Comparison of ENCODE assay signal across 20 cellular contexts in the genomic region with DNA sequence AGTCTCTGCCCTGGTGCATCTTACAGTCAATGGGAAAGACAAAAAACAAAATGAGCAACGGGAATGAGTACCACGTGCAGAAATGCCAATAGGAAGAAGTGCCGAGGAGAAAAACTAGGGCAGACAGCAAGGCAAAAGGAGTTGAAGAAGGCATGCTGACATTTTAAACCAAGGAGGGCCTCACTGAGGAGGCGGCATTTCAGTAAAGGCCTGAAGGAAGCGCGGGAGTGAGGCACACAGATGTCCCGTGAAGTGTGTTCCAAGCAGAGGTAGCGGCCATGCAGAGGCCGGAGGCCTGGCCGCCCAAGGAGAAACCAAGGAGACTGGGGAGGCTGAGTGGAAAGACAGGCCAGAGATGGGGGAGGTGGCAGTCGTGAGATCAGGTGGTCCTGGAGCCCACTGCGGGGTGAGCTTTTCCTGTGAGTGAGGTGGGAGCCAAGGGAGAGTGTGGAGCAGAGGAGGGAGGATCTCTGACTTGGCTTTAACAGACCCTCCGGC. TPM values are rescaled to one million over a fixed set of nuclear protein-coding genes. Genes with fewer than 3 reads are reported as not detected.
DNase-seq lines count a peak whose midpoint lies in the region; ATAC-seq, FAIRE-seq and TF ChIP-seq lines count a peak whose summit lies in the region.
"Had no signal": no experiment of that assay in that cellular context is flagged by ENCODE, and none has a peak within 500 bp of the region (broad histone marks: within the 10 kb centered on the region; RNA-seq: fewer than 3 reads in every experiment).

No MANE protein-coding gene starts in this region.

- H3K4me2 ChIP-seq in astrocyte (ENCODE audit: low read length): no peak overlapping the region
- peak overlapping the region; percentile 90 for H3K4me2 ChIP-seq in smooth muscle cell

- H3K27ac ChIP-seq in astrocyte (ENCODE audit: low read depth, low read length): no peak overlapping the region
- no peak overlapping the region for H3K27ac ChIP-seq in iPS-18a (ENCODE audit: low read length)
- no peak overlapping the region for H3K27ac ChIP-seq in smooth muscle cell (ENCODE audit: low read depth)
- no peak overlapping the region for H3K27ac ChIP-seq in colonic mucosa
- H3K27ac ChIP-seq: 22Rv1, esophagus muscularis mucosa, pancreas, upper lobe of right lung had no signal

- peaks cover 54% of the 10 kb centered on the region for H3K27me3 Mint-ChIP-seq in activated T-cell treated with anti-CD3 and anti-CD28 coated beads, Interleukin-2, amount 50 U/mL, for 72 hours (ENCODE audit: low read depth)
- H3K27me3 Mint-ChIP-seq in activated T-cell treated with anti-CD3 and anti-CD28 coated beads, Interleukin-2, amount 50 U/mL, for 24 hours: peaks cover 66% of the 10 kb centered on the region
- peaks cover 84% of the 10 kb centered on the region for H3K27me3 Mint-ChIP-seq in astrocyte (ENCODE audit: low read depth, unreplicated experiment)

- H3K79me2 ChIP-seq in astrocyte (ENCODE audit: insufficient read depth, low read length): no peaks in the 10 kb centered on the region
- no peaks in the 10 kb centered on the region for H3K79me2 ChIP-seq in smooth muscle cell (ENCODE audit: low read depth)

- no peak for DNase-seq in activated T-cell treated with anti-CD3 and anti-CD28 coated beads, Interleukin-2, amount 50 U/mL, for 72 hours
- no peak for DNase-seq in activated T-cell treated with anti-CD3 and anti-CD28 coated beads, Interleukin-2, amount 50 U/mL, for 24 hours
- DNase-seq in astrocyte (ENCODE audit: low read depth) (no peak), smooth muscle cell (lab: John Stamatoyannopoulos, UW; ENCODE audit: unreplicated experiment) (no peak), 8988T (no peak), NCI-H1048 (lab: John Stamatoyannopoulos, UW) (no peak), colonic mucosa (no peak)
- DNase-seq: activated CD4-positive, CD25-positive, alpha-beta regulatory T cell; activated gamma-delta T cell treated with Interleukin-2 at 50 U/mL for 16 hours; C1 segment of cervical spinal cord; dermis blood vessel endothelial cell; DND-41; KBM-7; small intestine; T-cell; upper lobe of right lung had no signal

- H3K27me3 ChIP-seq in astrocyte (ENCODE audit: insufficient read depth, low read length): peaks cover 58% of the 10 kb centered on the region
- H3K27me3 ChIP-seq in iPS-18a (ENCODE audit: control insufficient read depth, insufficient read depth, low read length): peaks cover 76% of the 10 kb centered on the region
- H3K27me3 ChIP-seq in smooth muscle cell (ENCODE audit: low read depth): peaks cover 38% of the 10 kb centered on the region
- H3K27me3 ChIP-seq in colonic mucosa: peaks cover 20% of the 10 kb centered on the region
- H3K27me3 ChIP-seq: pancreas had no signal

- H3K27ac Mint-ChIP-seq in activated T-cell treated with anti-CD3 and anti-CD28 coated beads, Interleukin-2, amount 50 U/mL, for 72 hours: no peak overlapping the region
- H3K27ac Mint-ChIP-seq in activated T-cell treated with anti-CD3 and anti-CD28 coated beads, Interleukin-2, amount 50 U/mL, for 24 hours: no peak overlapping the region
- H3K27ac Mint-ChIP-seq in astrocyte (ENCODE audit: unreplicated experiment): no peak overlapping the region

- intact Hi-C loops in colonic mucosa (cut with DNase I): no loop called here

- no peaks in the 10 kb centered on the region for H3K36me3 Mint-ChIP-seq in activated T-cell treated with anti-CD3 and anti-CD28 coated beads, Interleukin-2, amount 50 U/mL, for 72 hours (ENCODE audit: insufficient read depth in 2 of 2)
- no peaks in the 10 kb centered on the region for H3K36me3 Mint-ChIP-seq in activated T-cell treated with anti-CD3 and anti-CD28 coated beads, Interleukin-2, amount 50 U/mL, for 24 hours (ENCODE audit: low read depth)
- H3K36me3 Mint-ChIP-seq in astrocyte (ENCODE audit: low read depth, unreplicated experiment): no peaks in the 10 kb centered on the region
- H3K36me3 Mint-ChIP-seq: T-cell had no signal

- peaks cover 4% of the 10 kb centered on the region for H3F3A ChIP-seq in smooth muscle cell (ENCODE audit: low read depth)

- peak overlapping the region; percentile 29 to 67 for H3K4me3 Mint-ChIP-seq in activated T-cell treated with anti-CD3 and anti-CD28 coated beads, Interleukin-2, amount 50 U/mL, for 72 hours
- no peak overlapping the region for H3K4me3 Mint-ChIP-seq in activated T-cell treated with anti-CD3 and anti-CD28 coated beads, Interleukin-2, amount 50 U/mL, for 24 hours
- H3K4me3 Mint-ChIP-seq in astrocyte (ENCODE audit: unreplicated experiment): peak overlapping the region; percentile 52

- H2AFZ ChIP-seq in astrocyte (ENCODE audit: low read depth, low read length): no peak overlapping the region
- no peak overlapping the region for H2AFZ ChIP-seq in smooth muscle cell (ENCODE audit: low read depth)

- no peaks in the 10 kb centered on the region for H3K36me3 ChIP-seq in astrocyte (ENCODE audit: insufficient read depth, low read length)
- H3K36me3 ChIP-seq in iPS-18a (ENCODE audit: control insufficient read depth, low read depth, low read length): no peaks in the 10 kb centered on the region
- no peaks in the 10 kb centered on the region for H3K36me3 ChIP-seq in smooth muscle cell (ENCODE audit: low read depth)
- H3K36me3 ChIP-seq in colonic mucosa: no peaks in the 10 kb centered on the region
- H3K36me3 ChIP-seq: esophagus muscularis mucosa, pancreas, upper lobe of right lung had no signal

- no peak for ATAC-seq in activated T-cell treated with anti-CD3 and anti-CD28 coated beads, Interleukin-2, amount 50 U/mL, for 72 hours (replicated peaks in 1 of 2)
- ATAC-seq: T-cell had no signal

- H3K9me3 Mint-ChIP-seq in activated T-cell treated with anti-CD3 and anti-CD28 coated beads, Interleukin-2, amount 50 U/mL, for 72 hours: no peaks in the 10 kb centered on the region
- H3K9me3 Mint-ChIP-seq in activated T-cell treated with anti-CD3 and anti-CD28 coated beads, Interleukin-2, amount 50 U/mL, for 24 hours: no peaks in the 10 kb centered on the region
- H3K9me3 Mint-ChIP-seq in astrocyte (ENCODE audit: unreplicated experiment): peaks cover 5% of the 10 kb centered on the region
- H3K9me3 Mint-ChIP-seq: T-cell had no signal

- H3K9ac ChIP-seq in astrocyte (ENCODE audit: low read length): no peak overlapping the region
- peak overlapping the region; percentile 36 for H3K9ac ChIP-seq in iPS-18a (ENCODE audit: low read length)
- H3K9ac ChIP-seq in smooth muscle cell (ENCODE audit: low read depth): no peak overlapping the region
- H3K9ac ChIP-seq in colonic mucosa (ENCODE audit: low read depth in 2 of 2, low read length in 2 of 2): no peak overlapping the region

- H4K20me1 ChIP-seq in astrocyte (ENCODE audit: insufficient read depth, low read length): no peaks in the 10 kb centered on the region
- H4K20me1 ChIP-seq in smooth muscle cell (ENCODE audit: low read depth): no peaks in the 10 kb centered on the region

- H3K4me3 ChIP-seq in astrocyte (ENCODE audit: insufficient read depth, low read depth, low read length): no peak overlapping the region
- H3K4me3 ChIP-seq in iPS-18a (ENCODE audit: low read length): peak overlapping the region; percentile 54
- no peak overlapping the region for H3K4me3 ChIP-seq in smooth muscle cell
- no peak overlapping the region for H3K4me3 ChIP-seq in colonic mucosa

- H3K9me3 ChIP-seq in astrocyte (ENCODE audit: insufficient read depth, low read depth, low read length): no peaks in the 10 kb centered on the region
- no peaks in the 10 kb centered on the region for H3K9me3 ChIP-seq in iPS-18a (ENCODE audit: control insufficient read depth, low read depth, low read length)
- H3K9me3 ChIP-seq in smooth muscle cell (replicated peaks; ENCODE audit: low read depth): no peaks in the 10 kb centered on the region
- no peaks in the 10 kb centered on the region for H3K9me3 ChIP-seq in colonic mucosa
- H3K9me3 ChIP-seq: esophagus muscularis mucosa, pancreas, upper lobe of right lung had no signal

- 62% methylated on average over 13 of the region's 13 CpGs for WGBS in smooth muscle cell (ENCODE audit: low lambda C conversion rate)

- H3K4me1 ChIP-seq in astrocyte (ENCODE audit: insufficient read depth, low read length): no peaks in the 10 kb centered on the region
- H3K4me1 ChIP-seq in iPS-18a (ENCODE audit: control insufficient read depth, low read depth, low read length): peaks cover 21% of the 10 kb centered on the region
- H3K4me1 ChIP-seq in smooth muscle cell (ENCODE audit: low read depth): peaks cover 4% of the 10 kb centered on the region
- H3K4me1 ChIP-seq in colonic mucosa: no peaks in the 10 kb centered on the region

- no peak for FAIRE-seq in astrocyte (lab: Jason Lieb, UNC)
- FAIRE-seq: pancreas, small intestine had no signal

- TF ChIP-seq CTCF in astrocyte (IDR thresholded peaks at IDR 0.05; ENCODE audit: insufficient read depth, low read depth, low read length) (no peak), smooth muscle cell (IDR thresholded peaks at IDR 0.05; ENCODE audit: borderline replicate concordance, insufficient read depth, poor library complexity, severe bottlenecking) (no peak), colonic mucosa (IDR thresholded peaks at IDR 0.05) (no peak)

- peaks cover 12% of the 10 kb centered on the region for H3K4me1 Mint-ChIP-seq in activated T-cell treated with anti-CD3 and anti-CD28 coated beads, Interleukin-2, amount 50 U/mL, for 72 hours (ENCODE audit: low read depth)
- H3K4me1 Mint-ChIP-seq in activated T-cell treated with anti-CD3 and anti-CD28 coated beads, Interleukin-2, amount 50 U/mL, for 24 hours (ENCODE audit: low read depth): peaks cover 12% of the 10 kb centered on the region
- H3K4me1 Mint-ChIP-seq in astrocyte (ENCODE audit: low read depth, unreplicated experiment): peaks cover 2% of the 10 kb centered on the region

RNA-seq across cellular contexts. Expression of a gene that starts 34.8 kb away (rescaled TPM):
- not detected for total RNA-seq in activated T-cell treated with anti-CD3 and anti-CD28 coated beads, Interleukin-2, amount 50 U/mL, for 72 hours
- total RNA-seq in astrocyte (not detected in 2 replicates), smooth muscle cell (not detected in 2 replicates), colonic mucosa (not detected)
- not detected in 2 replicates for polyA plus RNA-seq in smooth muscle cell
- total RNA-seq: dermis blood vessel endothelial cell, esophagus muscularis mucosa, pancreas, T-cell, upper lobe of right lung had no signal
- polyA plus RNA-seq: pancreas, small intestine had no signal
